15 cellular contexts compared by ENCODE assay signal in genomic region chr13:49615844-49616687, GRCh38. TPM values are rescaled to one million over a fixed set of nuclear protein-coding genes. Genes with fewer than 3 reads are reported as not detected.
DNase-seq lines count a peak whose midpoint lies in the region; ATAC-seq and TF ChIP-seq lines count a peak whose summit lies in the region.
"Had no signal": no experiment of that assay in that cellular context is flagged by ENCODE, and none has a peak within 500 bp of the region (broad histone marks: within the 10 kb centered on the region; RNA-seq: fewer than 3 reads in every experiment).

No MANE protein-coding gene starts in this region.

- peaks cover 18% of the 10 kb centered on the region for H3F3A ChIP-seq in DOHH2 (ENCODE audit: control insufficient read depth, insufficient read depth)

- H3K27ac ChIP-seq in DOHH2 (ENCODE audit: low read depth, low read length) (peak overlapping the region; percentile 52), hepatocyte (peak overlapping the region; percentile 85), gastrocnemius medialis (peak overlapping the region in 2 of 4 donors; percentile 16 to 20)
- H3K27ac ChIP-seq: SJSA1 had no signal

- 73% methylated on average over 8 of the region's 8 CpGs for WGBS in hepatocyte (ENCODE audit: low lambda C conversion rate, missing lambda C conversion rate)

- DNase-seq in choroid plexus epithelial cell (ENCODE audit: low read depth) (peak; percentile 16), hepatocyte (ENCODE audit: low spot score) (no peak), pulmonary artery endothelial cell (ENCODE audit: low read depth, low spot score) (peak; percentile 50), gastrocnemius medialis (no peak)
- DNase-seq in central memory CD4-positive, alpha-beta T cell, result no peak
- DNase-seq: activated CD8-positive, alpha-beta T cell treated with anti-CD3 and anti-CD28 coated beads, Interleukin-2, amount 10 ng/mL, durations not matched to agents 7 days and 5 days; DMS 273 treated with DMSO at 0.1 percent for 48 hours; glutamatergic neuron; natural killer cell; stimulated activated naive CD4-positive, alpha-beta T cell treated with Interleukin-2 at 50 U/mL for 16 hours had no signal

- TF ChIP-seq CTCF in DOHH2 (IDR thresholded peaks at IDR 0.05; ENCODE audit: low read depth, low read length, poor library complexity, severe bottlenecking), result no peak
- TF ChIP-seq CTCF in choroid plexus epithelial cell (conservative IDR thresholded peaks at IDR 0.05; ENCODE audit: low read depth, low read length), result no peak
- TF ChIP-seq CTCF in hepatocyte (IDR thresholded peaks at IDR 0.05; ENCODE audit: poor library complexity), result no peak
- TF ChIP-seq CTCF in gastrocnemius medialis (IDR thresholded peaks at IDR 0.05 in 4 of 5, conservative IDR thresholded peaks at IDR 0.05 in 1 of 5), result no peak

- H3K27me3 ChIP-seq in DOHH2 (ENCODE audit: control insufficient read depth, low read length), result no peaks in the 10 kb centered on the region
- H3K27me3 ChIP-seq in hepatocyte, result no peaks in the 10 kb centered on the region
- no peaks in the 10 kb centered on the region for H3K27me3 ChIP-seq in gastrocnemius medialis
- H3K27me3 ChIP-seq: SJSA1 had no signal

- in situ Hi-C loops in gastrocnemius medialis (cut with MboI; ENCODE audit: low sequenced_read_pairs in 4 of 4), result loop anchor here in 1 of 4 donors (10.0 kb wide), 1 partner anchor 321 kb away; no protein-coding TSS in a partner anchor

- H3K9me2 ChIP-seq in DOHH2 (replicated peaks; ENCODE audit: control insufficient read depth, low read length) (no peaks in the 10 kb centered on the region), hepatocyte (replicated peaks; ENCODE audit: insufficient read depth) (no peaks in the 10 kb centered on the region)

- peak overlapping the region; percentile 3 for H2AFZ ChIP-seq in hepatocyte

- H4K20me1 ChIP-seq in DOHH2 (ENCODE audit: control insufficient read depth, insufficient read depth, low read depth, low read length), result no peaks in the 10 kb centered on the region
- no peaks in the 10 kb centered on the region for H4K20me1 ChIP-seq in hepatocyte (ENCODE audit: insufficient read depth, poor library complexity, severe bottlenecking)

- no peak overlapping the region; the same call in 1 of the 2 replicates for H3K4me3 ChIP-seq in DOHH2 (ENCODE audit: low read length)
- no peak overlapping the region for H3K4me3 ChIP-seq in choroid plexus epithelial cell (ENCODE audit: low read depth, low read length)
- no peak overlapping the region for H3K4me3 ChIP-seq in hepatocyte
- no peak overlapping the region for H3K4me3 ChIP-seq in gastrocnemius medialis
- H3K4me3 ChIP-seq: SJSA1 had no signal

- H3K4me1 ChIP-seq in DOHH2 (ENCODE audit: control insufficient read depth, low read length) (peaks cover 71% of the 10 kb centered on the region), hepatocyte (ENCODE audit: insufficient read depth) (no peaks in the 10 kb centered on the region), gastrocnemius medialis (peaks cover 0 to 9% of the 10 kb centered on the region in 2 donors)
- H3K4me1 ChIP-seq: SJSA1 had no signal

- no peak for TF ChIP-seq POLR2A in gastrocnemius medialis (IDR thresholded peaks at IDR 0.05)

- H3K36me3 ChIP-seq in DOHH2 (ENCODE audit: control insufficient read depth, low read length), result no peaks in the 10 kb centered on the region; the same call in 1 of the 2 replicates
- H3K36me3 ChIP-seq in hepatocyte (replicated peaks; ENCODE audit: insufficient read depth, low read depth), result no peaks in the 10 kb centered on the region
- H3K36me3 ChIP-seq in gastrocnemius medialis, result no peaks in the 10 kb centered on the region
- H3K36me3 ChIP-seq: SJSA1 had no signal

- H3K4me2 ChIP-seq in DOHH2 (ENCODE audit: low read length), result peak overlapping the region; percentile 36
- no peak overlapping the region for H3K4me2 ChIP-seq in hepatocyte

- H3K9me3 ChIP-seq in DOHH2 (ENCODE audit: control insufficient read depth, insufficient read depth, low read length), result no peaks in the 10 kb centered on the region
- H3K9me3 ChIP-seq in hepatocyte (ENCODE audit: low read depth), result no peaks in the 10 kb centered on the region
- no peaks in the 10 kb centered on the region for H3K9me3 ChIP-seq in gastrocnemius medialis
- H3K9me3 ChIP-seq: SJSA1 had no signal

- ATAC-seq in gastrocnemius medialis (no peak), HG03039 (IDR thresholded peaks at IDR 0.05; ENCODE audit: unreplicated experiment) (no peak), HG03045 (IDR thresholded peaks at IDR 0.05; ENCODE audit: unreplicated experiment) (no peak)
- ATAC-seq: activated CD8-positive, alpha-beta T cell treated with anti-CD3 and anti-CD28 coated beads, Interleukin-2, amount 10 ng/mL, durations not matched to agents 7 days and 5 days; activated T-helper 17 cell treated with anti-CD3 and anti-CD28 coated beads, Interleukin-2, amount 50 U/mL, for 72 hours; natural killer cell had no signal

- intact Hi-C loops in gastrocnemius medialis (cut with DNase I; ENCODE audit: low total_unique reads), result no loop called here

- H3K79me2 ChIP-seq in DOHH2 (ENCODE audit: control insufficient read depth, low read length) (peaks cover 3% of the 10 kb centered on the region; the same call in 1 of the 2 replicates), hepatocyte (no peaks in the 10 kb centered on the region)

RNA-seq across cellular contexts. Expression of gene ARL11, which starts 12.2 kb away (rescaled TPM):
- 0.10 TPM in 1 of 2 replicates, not detected in the other for total RNA-seq in hepatocyte
- 0.22 TPM in 1 of 2 replicates, not detected in the other for polyA plus RNA-seq in hepatocyte
- total RNA-seq in pulmonary artery endothelial cell, result 0.11 and 0.13 TPM in 2 replicates
- under 1 TPM; 0.10 to 0.20 (median 0.12) TPM for total RNA-seq in gastrocnemius medialis

RNA-seq across cellular contexts. Expression of gene RCBTB1, which starts 30.7 kb away (rescaled TPM):
- 24.3 and 25.1 TPM in 2 replicates for total RNA-seq in hepatocyte
- polyA plus RNA-seq in hepatocyte, result 10.5 and 14.6 TPM in 2 replicates
- total RNA-seq in pulmonary artery endothelial cell, result 19.3 and 22.6 TPM in 2 replicates
- total RNA-seq in gastrocnemius medialis, result 10 to 100 TPM in 1 of 4 donors, 1 to 10 TPM in 3; 5.3 to 14.4 (median 5.7) TPM

Comparison
In these comparisons a context has a peak if more than half of its experiments do, and no peak if none do; other contexts are left out.
1. DNase-seq: peak in choroid plexus epithelial cell (single experiment) and pulmonary artery endothelial cell (single experiment); none in hepatocyte (single experiment), gastrocnemius medialis (0 of 2) and central memory CD4-positive, alpha-beta T cell (single experiment).